1 cellular context compared by ENCODE assay signal in the genomic region with DNA sequence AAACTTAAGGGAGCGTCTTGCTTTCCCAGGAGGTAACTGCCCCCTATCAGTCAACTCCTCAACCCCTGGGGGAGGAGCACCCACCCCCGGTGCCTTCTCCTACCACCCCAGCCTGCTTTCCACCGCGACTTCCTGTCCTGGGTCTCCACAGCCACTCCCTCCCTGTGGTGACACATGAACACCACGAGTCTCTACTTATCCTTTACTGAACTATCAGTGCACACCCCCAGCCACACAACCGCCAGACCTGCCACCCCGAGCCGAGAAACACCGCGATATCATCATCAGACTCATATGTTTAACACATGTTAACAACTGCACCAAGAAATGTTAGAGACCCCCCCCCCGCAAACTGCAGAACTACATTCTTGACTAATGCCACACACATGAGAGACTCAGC.
TF ChIP-seq lines count a peak whose summit lies in the region.

No MANE protein-coding gene starts in this region.

TF ChIP-seq in K562, 482 proteins besides CTCF, POLR2A, EP300 and RAD21 (continued from another document and continues in another):
- TF ChIP-seq, protein P1, sequence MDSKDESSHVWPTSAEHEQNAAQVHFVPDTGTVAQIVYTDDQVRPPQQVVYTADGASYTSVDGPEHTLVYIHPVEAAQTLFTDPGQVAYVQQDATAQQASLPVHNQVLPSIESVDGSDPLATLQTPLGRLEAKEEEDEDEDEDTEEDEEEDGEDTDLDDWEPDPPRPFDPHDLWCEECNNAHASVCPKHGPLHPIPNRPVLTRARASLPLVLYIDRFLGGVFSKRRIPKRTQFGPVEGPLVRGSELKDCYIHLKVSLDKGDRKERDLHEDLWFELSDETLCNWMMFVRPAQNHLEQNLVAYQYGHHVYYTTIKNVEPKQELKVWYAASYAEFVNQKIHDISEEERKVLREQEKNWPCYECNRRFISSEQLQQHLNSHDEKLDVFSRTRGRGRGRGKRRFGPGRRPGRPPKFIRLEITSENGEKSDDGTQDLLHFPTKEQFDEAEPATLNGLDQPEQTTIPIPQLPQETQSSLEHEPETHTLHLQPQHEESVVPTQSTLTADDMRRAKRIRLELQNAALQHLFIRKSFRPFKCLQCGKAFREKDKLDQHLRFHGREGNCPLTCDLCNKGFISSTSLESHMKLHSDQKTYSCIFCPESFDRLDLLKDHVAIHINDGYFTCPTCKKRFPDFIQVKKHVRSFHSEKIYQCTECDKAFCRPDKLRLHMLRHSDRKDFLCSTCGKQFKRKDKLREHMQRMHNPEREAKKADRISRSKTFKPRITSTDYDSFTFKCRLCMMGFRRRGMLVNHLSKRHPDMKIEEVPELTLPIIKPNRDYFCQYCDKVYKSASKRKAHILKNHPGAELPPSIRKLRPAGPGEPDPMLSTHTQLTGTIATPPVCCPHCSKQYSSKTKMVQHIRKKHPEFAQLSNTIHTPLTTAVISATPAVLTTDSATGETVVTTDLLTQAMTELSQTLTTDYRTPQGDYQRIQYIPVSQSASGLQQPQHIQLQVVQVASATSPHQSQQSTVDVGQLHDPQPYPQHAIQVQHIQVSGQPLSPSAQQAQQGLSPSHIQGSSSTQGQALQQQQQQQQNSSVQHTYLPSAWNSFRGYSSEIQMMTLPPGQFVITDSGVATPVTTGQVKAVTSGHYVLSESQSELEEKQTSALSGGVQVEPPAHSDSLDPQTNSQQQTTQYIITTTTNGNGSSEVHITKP (IDR thresholded peaks at IDR 0.05; ENCODE audit: partially characterized antibody): no peak
- TF ChIP-seq, protein P2, sequence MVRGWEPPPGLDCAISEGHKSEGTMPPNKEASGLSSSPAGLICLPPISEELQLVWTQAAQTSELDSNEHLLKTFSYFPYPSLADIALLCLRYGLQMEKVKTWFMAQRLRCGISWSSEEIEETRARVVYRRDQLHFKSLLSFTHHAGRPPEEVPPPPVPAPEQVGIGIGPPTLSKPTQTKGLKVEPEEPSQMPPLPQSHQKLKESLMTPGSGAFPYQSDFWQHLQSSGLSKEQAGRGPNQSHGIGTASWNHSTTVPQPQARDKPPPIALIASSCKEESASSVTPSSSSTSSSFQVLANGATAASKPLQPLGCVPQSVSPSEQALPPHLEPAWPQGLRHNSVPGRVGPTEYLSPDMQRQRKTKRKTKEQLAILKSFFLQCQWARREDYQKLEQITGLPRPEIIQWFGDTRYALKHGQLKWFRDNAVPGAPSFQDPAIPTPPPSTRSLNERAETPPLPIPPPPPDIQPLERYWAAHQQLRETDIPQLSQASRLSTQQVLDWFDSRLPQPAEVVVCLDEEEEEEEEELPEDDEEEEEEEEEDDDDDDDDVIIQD (CRISPR knock-in tag; IDR thresholded peaks at IDR 0.05): no peak
- TF ChIP-seq STAT5A (IDR thresholded peaks at IDR 0.05; ENCODE audit: borderline replicate concordance, low read length): no peak
- TF ChIP-seq KLF6 (CRISPR knock-in tag; IDR thresholded peaks at IDR 0.05; ENCODE audit: borderline replicate concordance): no peak
- TF ChIP-seq, protein P3, sequence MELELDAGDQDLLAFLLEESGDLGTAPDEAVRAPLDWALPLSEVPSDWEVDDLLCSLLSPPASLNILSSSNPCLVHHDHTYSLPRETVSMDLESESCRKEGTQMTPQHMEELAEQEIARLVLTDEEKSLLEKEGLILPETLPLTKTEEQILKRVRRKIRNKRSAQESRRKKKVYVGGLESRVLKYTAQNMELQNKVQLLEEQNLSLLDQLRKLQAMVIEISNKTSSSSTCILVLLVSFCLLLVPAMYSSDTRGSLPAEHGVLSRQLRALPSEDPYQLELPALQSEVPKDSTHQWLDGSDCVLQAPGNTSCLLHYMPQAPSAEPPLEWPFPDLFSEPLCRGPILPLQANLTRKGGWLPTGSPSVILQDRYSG (tag; conservative IDR thresholded peaks at IDR 0.05; ENCODE audit: low read depth): no peak
- no peak for TF ChIP-seq EWSR1 (IDR thresholded peaks at IDR 0.05; ENCODE audit: borderline replicate concordance, low read depth, partially characterized antibody)
- TF ChIP-seq DPF2 (IDR thresholded peaks at IDR 0.05): peak; percentile 69; the same call in 1 of the 2 replicates
- peak; percentile 48 for TF ChIP-seq ARID1B (IDR thresholded peaks at IDR 0.05)
- no peak for TF ChIP-seq KDM5B (IDR thresholded peaks at IDR 0.05; ENCODE audit: insufficient replicate concordance, low read depth, low read length)
- TF ChIP-seq CAMTA2 (CRISPR knock-in tag; conservative IDR thresholded peaks at IDR 0.05): no peak
- TF ChIP-seq, protein P4, sequence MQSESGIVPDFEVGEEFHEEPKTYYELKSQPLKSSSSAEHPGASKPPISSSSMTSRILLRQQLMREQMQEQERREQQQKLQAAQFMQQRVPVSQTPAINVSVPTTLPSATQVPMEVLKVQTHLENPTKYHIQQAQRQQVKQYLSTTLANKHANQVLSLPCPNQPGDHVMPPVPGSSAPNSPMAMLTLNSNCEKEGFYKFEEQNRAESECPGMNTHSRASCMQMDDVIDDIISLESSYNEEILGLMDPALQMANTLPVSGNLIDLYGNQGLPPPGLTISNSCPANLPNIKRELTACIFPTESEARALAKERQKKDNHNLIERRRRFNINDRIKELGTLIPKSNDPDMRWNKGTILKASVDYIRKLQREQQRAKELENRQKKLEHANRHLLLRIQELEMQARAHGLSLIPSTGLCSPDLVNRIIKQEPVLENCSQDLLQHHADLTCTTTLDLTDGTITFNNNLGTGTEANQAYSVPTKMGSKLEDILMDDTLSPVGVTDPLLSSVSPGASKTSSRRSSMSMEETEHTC (IDR thresholded peaks at IDR 0.05): peak; percentile 46; the same call in 1 of the 2 replicates
- TF ChIP-seq NFE2 (IDR thresholded peaks at IDR 0.05; ENCODE audit: low read depth): no peak
- no peak for TF ChIP-seq NFATC3 (IDR thresholded peaks at IDR 0.05)
- 0 out of 2 replicates have a peak, but pooled peaks have one; percentile 26 for TF ChIP-seq CC2D1A (IDR thresholded peaks at IDR 0.05)
- 0 out of 4 replicates have a peak, but pooled peaks of 1 of the 2 experiments have one; percentile 33 for TF ChIP-seq MAZ (CRISPR knock-in tag; conservative IDR thresholded peaks at IDR 0.05 in 1 of 2, IDR thresholded peaks at IDR 0.05 in 1 of 2)
- peak; percentile 19 for TF ChIP-seq MEIS2 (IDR thresholded peaks at IDR 0.05; ENCODE audit: partially characterized antibody)
- TF ChIP-seq ZNF584 (CRISPR knock-in tag; IDR thresholded peaks at IDR 0.05; ENCODE audit: low read depth): peak; percentile 67; the same call in 1 of the 2 replicates
- TF ChIP-seq ZNF184 (CRISPR knock-in tag; IDR thresholded peaks at IDR 0.05): no peak
- no peak for TF ChIP-seq TCF7 (IDR thresholded peaks at IDR 0.05; ENCODE audit: borderline replicate concordance)
- no peak for TF ChIP-seq SIRT6 (IDR thresholded peaks at IDR 0.05; ENCODE audit: low read depth, low read length)
- TF ChIP-seq, protein P5, sequence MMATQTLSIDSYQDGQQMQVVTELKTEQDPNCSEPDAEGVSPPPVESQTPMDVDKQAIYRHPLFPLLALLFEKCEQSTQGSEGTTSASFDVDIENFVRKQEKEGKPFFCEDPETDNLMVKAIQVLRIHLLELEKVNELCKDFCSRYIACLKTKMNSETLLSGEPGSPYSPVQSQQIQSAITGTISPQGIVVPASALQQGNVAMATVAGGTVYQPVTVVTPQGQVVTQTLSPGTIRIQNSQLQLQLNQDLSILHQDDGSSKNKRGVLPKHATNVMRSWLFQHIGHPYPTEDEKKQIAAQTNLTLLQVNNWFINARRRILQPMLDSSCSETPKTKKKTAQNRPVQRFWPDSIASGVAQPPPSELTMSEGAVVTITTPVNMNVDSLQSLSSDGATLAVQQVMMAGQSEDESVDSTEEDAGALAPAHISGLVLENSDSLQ (IDR thresholded peaks at IDR 0.05): 0 out of 2 replicates have a peak, but pooled peaks have one; percentile 35
- TF ChIP-seq CBX8 (IDR thresholded peaks at IDR 0.05; ENCODE audit: borderline replicate concordance, extremely low read depth, low read depth, low read length, poor library complexity, severe bottlenecking): no peak
- TF ChIP-seq ZNF253 (CRISPR knock-in tag; conservative IDR thresholded peaks at IDR 0.05): no peak
- TF ChIP-seq POLR2AphosphoS2 (IDR thresholded peaks at IDR 0.05; ENCODE audit: low read length): no peak
- no peak for TF ChIP-seq SNIP1 (IDR thresholded peaks at IDR 0.05; ENCODE audit: low read depth)
- TF ChIP-seq ZFP1 (CRISPR knock-in tag; IDR thresholded peaks at IDR 0.05): peak; percentile 70; the same call in 1 of the 2 replicates
- TF ChIP-seq, protein P6, sequence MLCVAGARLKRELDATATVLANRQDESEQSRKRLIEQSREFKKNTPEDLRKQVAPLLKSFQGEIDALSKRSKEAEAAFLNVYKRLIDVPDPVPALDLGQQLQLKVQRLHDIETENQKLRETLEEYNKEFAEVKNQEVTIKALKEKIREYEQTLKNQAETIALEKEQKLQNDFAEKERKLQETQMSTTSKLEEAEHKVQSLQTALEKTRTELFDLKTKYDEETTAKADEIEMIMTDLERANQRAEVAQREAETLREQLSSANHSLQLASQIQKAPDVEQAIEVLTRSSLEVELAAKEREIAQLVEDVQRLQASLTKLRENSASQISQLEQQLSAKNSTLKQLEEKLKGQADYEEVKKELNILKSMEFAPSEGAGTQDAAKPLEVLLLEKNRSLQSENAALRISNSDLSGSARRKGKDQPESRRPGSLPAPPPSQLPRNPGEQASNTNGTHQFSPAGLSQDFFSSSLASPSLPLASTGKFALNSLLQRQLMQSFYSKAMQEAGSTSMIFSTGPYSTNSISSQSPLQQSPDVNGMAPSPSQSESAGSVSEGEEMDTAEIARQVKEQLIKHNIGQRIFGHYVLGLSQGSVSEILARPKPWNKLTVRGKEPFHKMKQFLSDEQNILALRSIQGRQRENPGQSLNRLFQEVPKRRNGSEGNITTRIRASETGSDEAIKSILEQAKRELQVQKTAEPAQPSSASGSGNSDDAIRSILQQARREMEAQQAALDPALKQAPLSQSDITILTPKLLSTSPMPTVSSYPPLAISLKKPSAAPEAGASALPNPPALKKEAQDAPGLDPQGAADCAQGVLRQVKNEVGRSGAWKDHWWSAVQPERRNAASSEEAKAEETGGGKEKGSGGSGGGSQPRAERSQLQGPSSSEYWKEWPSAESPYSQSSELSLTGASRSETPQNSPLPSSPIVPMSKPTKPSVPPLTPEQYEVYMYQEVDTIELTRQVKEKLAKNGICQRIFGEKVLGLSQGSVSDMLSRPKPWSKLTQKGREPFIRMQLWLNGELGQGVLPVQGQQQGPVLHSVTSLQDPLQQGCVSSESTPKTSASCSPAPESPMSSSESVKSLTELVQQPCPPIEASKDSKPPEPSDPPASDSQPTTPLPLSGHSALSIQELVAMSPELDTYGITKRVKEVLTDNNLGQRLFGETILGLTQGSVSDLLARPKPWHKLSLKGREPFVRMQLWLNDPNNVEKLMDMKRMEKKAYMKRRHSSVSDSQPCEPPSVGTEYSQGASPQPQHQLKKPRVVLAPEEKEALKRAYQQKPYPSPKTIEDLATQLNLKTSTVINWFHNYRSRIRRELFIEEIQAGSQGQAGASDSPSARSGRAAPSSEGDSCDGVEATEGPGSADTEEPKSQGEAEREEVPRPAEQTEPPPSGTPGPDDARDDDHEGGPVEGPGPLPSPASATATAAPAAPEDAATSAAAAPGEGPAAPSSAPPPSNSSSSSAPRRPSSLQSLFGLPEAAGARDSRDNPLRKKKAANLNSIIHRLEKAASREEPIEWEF (CRISPR knock-in tag; IDR thresholded peaks at IDR 0.05): no peak
- no peak for TF ChIP-seq HNRNPUL1 (IDR thresholded peaks at IDR 0.05; ENCODE audit: low read length)
- TF ChIP-seq, protein P7, sequence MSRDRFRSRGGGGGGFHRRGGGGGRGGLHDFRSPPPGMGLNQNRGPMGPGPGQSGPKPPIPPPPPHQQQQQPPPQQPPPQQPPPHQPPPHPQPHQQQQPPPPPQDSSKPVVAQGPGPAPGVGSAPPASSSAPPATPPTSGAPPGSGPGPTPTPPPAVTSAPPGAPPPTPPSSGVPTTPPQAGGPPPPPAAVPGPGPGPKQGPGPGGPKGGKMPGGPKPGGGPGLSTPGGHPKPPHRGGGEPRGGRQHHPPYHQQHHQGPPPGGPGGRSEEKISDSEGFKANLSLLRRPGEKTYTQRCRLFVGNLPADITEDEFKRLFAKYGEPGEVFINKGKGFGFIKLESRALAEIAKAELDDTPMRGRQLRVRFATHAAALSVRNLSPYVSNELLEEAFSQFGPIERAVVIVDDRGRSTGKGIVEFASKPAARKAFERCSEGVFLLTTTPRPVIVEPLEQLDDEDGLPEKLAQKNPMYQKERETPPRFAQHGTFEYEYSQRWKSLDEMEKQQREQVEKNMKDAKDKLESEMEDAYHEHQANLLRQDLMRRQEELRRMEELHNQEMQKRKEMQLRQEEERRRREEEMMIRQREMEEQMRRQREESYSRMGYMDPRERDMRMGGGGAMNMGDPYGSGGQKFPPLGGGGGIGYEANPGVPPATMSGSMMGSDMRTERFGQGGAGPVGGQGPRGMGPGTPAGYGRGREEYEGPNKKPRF (IDR thresholded peaks at IDR 0.05; ENCODE audit: low read depth, low read length): no peak
- peak in 1 of 2 experiments; percentile 35; a peak in 1 of 4 replicates for TF ChIP-seq TRIM24 (IDR thresholded peaks at IDR 0.05)
- TF ChIP-seq ZFP30 (CRISPR knock-in tag; IDR thresholded peaks at IDR 0.05; ENCODE audit: borderline replicate concordance): no peak
- TF ChIP-seq, protein P8, sequence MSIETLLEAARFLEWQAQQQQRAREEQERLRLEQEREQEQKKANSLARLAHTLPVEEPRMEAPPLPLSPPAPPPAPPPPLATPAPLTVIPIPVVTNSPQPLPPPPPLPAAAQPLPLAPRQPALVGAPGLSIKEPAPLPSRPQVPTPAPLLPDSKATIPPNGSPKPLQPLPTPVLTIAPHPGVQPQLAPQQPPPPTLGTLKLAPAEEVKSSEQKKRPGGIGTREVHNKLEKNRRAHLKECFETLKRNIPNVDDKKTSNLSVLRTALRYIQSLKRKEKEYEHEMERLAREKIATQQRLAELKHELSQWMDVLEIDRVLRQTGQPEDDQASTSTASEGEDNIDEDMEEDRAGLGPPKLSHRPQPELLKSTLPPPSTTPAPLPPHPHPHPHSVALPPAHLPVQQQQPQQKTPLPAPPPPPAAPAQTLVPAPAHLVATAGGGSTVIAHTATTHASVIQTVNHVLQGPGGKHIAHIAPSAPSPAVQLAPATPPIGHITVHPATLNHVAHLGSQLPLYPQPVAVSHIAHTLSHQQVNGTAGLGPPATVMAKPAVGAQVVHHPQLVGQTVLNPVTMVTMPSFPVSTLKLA (conservative IDR thresholded peaks at IDR 0.05): peak; percentile 60 to 69; a peak in 3 of 4 replicates
- TF ChIP-seq SMAD4 (CRISPR knock-in tag; conservative IDR thresholded peaks at IDR 0.05): peak; percentile 53; the same call in 1 of the 2 replicates
- peak in 1 of 2 experiments; percentile 31 for TF ChIP-seq NCOA2 (IDR thresholded peaks at IDR 0.05; ENCODE audit: partially characterized antibody in 2 of 2)
- TF ChIP-seq SNRNP70 (optimal IDR thresholded peaks at IDR 0.05; ENCODE audit: low read depth, low read length): no peak
- TF ChIP-seq ETV1 (tag; conservative IDR thresholded peaks at IDR 0.05; ENCODE audit: low read depth): 0 out of 2 replicates have a peak, but pooled peaks have one; percentile 29
- 0 out of 2 replicates have a peak, but pooled peaks have one; percentile 16 for TF ChIP-seq ZNF766 (CRISPR knock-in tag; conservative IDR thresholded peaks at IDR 0.05)
- TF ChIP-seq TAF9B (IDR thresholded peaks at IDR 0.05; ENCODE audit: partially characterized antibody): peak; percentile 32
- no peak for TF ChIP-seq SRSF9 (IDR thresholded peaks at IDR 0.05; ENCODE audit: borderline replicate concordance, low read depth, low read length)
- TF ChIP-seq POLR2G (IDR thresholded peaks at IDR 0.05; ENCODE audit: low read depth, low read length): no peak
- TF ChIP-seq ZNF445 (CRISPR knock-in tag; IDR thresholded peaks at IDR 0.05; ENCODE audit: low read depth): no peak
- no peak for TF ChIP-seq ZNF384 (IDR thresholded peaks at IDR 0.05; ENCODE audit: low read depth, low read length)
- TF ChIP-seq TARDBP (IDR thresholded peaks at IDR 0.05): no peak
- TF ChIP-seq CBFA2T3 (IDR thresholded peaks at IDR 0.05): peak; percentile 23; the same call in 1 of the 2 replicates
- no peak for TF ChIP-seq WHSC1 (IDR thresholded peaks at IDR 0.05; ENCODE audit: low read length)
